8 cellular contexts compared by ENCODE assay signal in genomic region chr17:38871247-38871991, GRCh38. TPM values are rescaled to one million over a fixed set of nuclear protein-coding genes. Genes with fewer than 3 reads are reported as not detected.
A peak's percentile ranks its signal among the peaks of the same experiment; 100 is the strongest.
DNase-seq lines count a peak whose midpoint lies in the region; ATAC-seq and TF ChIP-seq lines count a peak whose summit lies in the region.

No MANE protein-coding gene starts in this region.

- no peak for TF ChIP-seq EP300 in esophagus muscularis mucosa (IDR thresholded peaks at IDR 0.05)
- no peak for TF ChIP-seq EP300 in neural cell (conservative IDR thresholded peaks at IDR 0.05; ENCODE audit: poor library complexity, severe bottlenecking)

- no peak for TF ChIP-seq POLR2A in esophagus muscularis mucosa (IDR thresholded peaks at IDR 0.05; ENCODE audit: low read depth)

- ATAC-seq in HG02763 (IDR thresholded peaks at IDR 0.05; ENCODE audit: unreplicated experiment) = no peak
- ATAC-seq in HG03139 (IDR thresholded peaks at IDR 0.05; ENCODE audit: unreplicated experiment) = no peak

- H3K36me3 ChIP-seq in esophagus muscularis mucosa (no peaks in the 10 kb centered on the region), neural cell (ENCODE audit: insufficient read depth, low read length) (no peaks in the 10 kb centered on the region)

- no peaks in the 10 kb centered on the region for H3K9me2 ChIP-seq in neural cell (ENCODE audit: insufficient read depth, low read length)

- H2AFZ ChIP-seq in neural cell (ENCODE audit: low read depth, low read length) = no peak overlapping the region

- H3K9me3 ChIP-seq in esophagus muscularis mucosa (no peaks in the 10 kb centered on the region), neural cell (ENCODE audit: low read length) (no peaks in the 10 kb centered on the region)

- H4K20me1 ChIP-seq in neural cell (ENCODE audit: insufficient read depth) = peaks cover 4% of the 10 kb centered on the region

- peak overlapping the region; percentile 99 for H3K4me2 ChIP-seq in neural cell (ENCODE audit: low read length)

- H3K79me2 ChIP-seq in neural cell (replicated peaks; ENCODE audit: insufficient read depth, low read length) = peaks cover 53% of the 10 kb centered on the region

- H3K4me3 ChIP-seq in esophagus muscularis mucosa (peak overlapping the region; percentile 80 to 98 (median 93)), neural cell (ENCODE audit: low read length) (peak overlapping the region; percentile 98)

- H3K27me3 ChIP-seq in esophagus muscularis mucosa (no peaks in the 10 kb centered on the region), neural cell (ENCODE audit: insufficient read depth, low read depth, low read length) (no peaks in the 10 kb centered on the region)

- peaks cover 56 to 76% (median 70%) of the 10 kb centered on the region in 4 donors for H3K4me1 ChIP-seq in esophagus muscularis mucosa

- intact Hi-C loops in esophagus muscularis mucosa (cut with DNase I) = loop anchor here (5.0 kb wide), 1 partner anchor 36 kb away; no protein-coding TSS in a partner anchor

- DNase-seq in NCI-H774 (lab: John Stamatoyannopoulos, UW) (peak; percentile 23), activated T-cell treated with anti-CD3 and anti-CD28 coated beads for 1 hour (ENCODE audit: low read depth) (peak; percentile 55), esophagus muscularis mucosa (ENCODE audit: extremely low spot score) (peak; percentile 94)

- peaks cover 5% of the 10 kb centered on the region for H3F3A ChIP-seq in neural cell (ENCODE audit: insufficient read depth, low read length, poor library complexity, severe bottlenecking)

- no peak for TF ChIP-seq RAD21 in neural cell (conservative IDR thresholded peaks at IDR 0.05)

- TF ChIP-seq CTCF in GM12874 (IDR thresholded peaks at IDR 0.05; ENCODE audit: insufficient read depth, low read depth, low read length) (0 out of 2 replicates have a peak, but pooled peaks have one; percentile 13), esophagus muscularis mucosa (IDR thresholded peaks at IDR 0.05) (peak in 1 of 3 experiments; percentile 20), neural cell (IDR thresholded peaks at IDR 0.05; ENCODE audit: poor library complexity, severe bottlenecking) (no peak)

- peak overlapping the region; percentile 99 for H3K9ac ChIP-seq in neural cell (ENCODE audit: low read length)

- H3K27ac ChIP-seq in esophagus muscularis mucosa (replicated peaks in 1 of 4) (peak overlapping the region; percentile 95 to 98 (median 97)), neural cell (ENCODE audit: low read length) (peak overlapping the region; percentile 99), temporal lobe (ENCODE audit: low read depth, low read length) (peak overlapping the region; percentile 15)

- WGBS in esophagus muscularis mucosa = 20% methylated on average over 11 of the region's 11 CpGs

TF ChIP-seq in neural cell, 6 proteins besides CTCF, POLR2A, EP300 and RAD21:
- TF ChIP-seq TAF1 (IDR thresholded peaks at IDR 0.05; ENCODE audit: low read depth) (no peak), MXI1 (conservative IDR thresholded peaks at IDR 0.05; ENCODE audit: poor library complexity, severe bottlenecking) (no peak), POLR2AphosphoS5 (IDR thresholded peaks at IDR 0.05) (no peak), EZH2 (IDR thresholded peaks at IDR 0.05; ENCODE audit: borderline replicate concordance, insufficient read depth, low read length, poor library complexity, severe bottlenecking) (no peak), REST (IDR thresholded peaks at IDR 0.05; ENCODE audit: borderline replicate concordance) (no peak), SMC3 (conservative IDR thresholded peaks at IDR 0.05; ENCODE audit: poor library complexity) (no peak)

RNA-seq across cellular contexts. Expression of gene LASP1, which starts 1.6 kb away (rescaled TPM):
- 100 to 1,000 TPM in 1 of 4 donors, 10 to 100 TPM in 3; 46.9 to 102 (median 74.7) TPM for total RNA-seq in esophagus muscularis mucosa
- 56.3 and 60.0 TPM in 2 replicates for polyA plus RNA-seq in neural cell
- polyA minus RNA-seq in neural cell = 112 and 113 TPM in 2 replicates
- 53.1 TPM for total RNA-seq in temporal lobe

RNA-seq across cellular contexts. Expression of gene RPL23, which starts 17.9 kb away (rescaled TPM):
- total RNA-seq in esophagus muscularis mucosa (1,000 to 10,000 TPM in 2 of 4 donors, 100 to 1,000 TPM in 2; 721 to 1,711 (median 1,283) TPM), temporal lobe (919 TPM)
- polyA plus RNA-seq in neural cell = 1,212 and 1,333 TPM in 2 replicates
- 320 and 402 TPM in 2 replicates for polyA minus RNA-seq in neural cell

RNA-seq across cellular contexts. Expression of gene CWC25, which starts 46.3 kb away (rescaled TPM):
- total RNA-seq in esophagus muscularis mucosa (10 to 100 TPM; 16.5 to 27.8 (median 19.6) TPM), temporal lobe (8.4 TPM)
- polyA plus RNA-seq in neural cell = 15.4 and 18.4 TPM in 2 replicates
- polyA minus RNA-seq in neural cell = 13.1 and 15.3 TPM in 2 replicates

Comparison
In these comparisons a context has a peak if more than half of its experiments do, and no peak if none do; other contexts are left out.
1. DNase-seq: peak in every context shown above with its lines; median percentile 94 in esophagus muscularis mucosa; 55 in activated T-cell treated with anti-CD3 and anti-CD28 coated beads for 1 hour; 23 in NCI-H774.
2. H3K27ac ChIP-seq: peak in every context shown above with its lines; median percentile 99 in neural cell; 97 in esophagus muscularis mucosa; 15 in temporal lobe.